23 cellular contexts compared by ENCODE assay signal in the genomic region with DNA sequence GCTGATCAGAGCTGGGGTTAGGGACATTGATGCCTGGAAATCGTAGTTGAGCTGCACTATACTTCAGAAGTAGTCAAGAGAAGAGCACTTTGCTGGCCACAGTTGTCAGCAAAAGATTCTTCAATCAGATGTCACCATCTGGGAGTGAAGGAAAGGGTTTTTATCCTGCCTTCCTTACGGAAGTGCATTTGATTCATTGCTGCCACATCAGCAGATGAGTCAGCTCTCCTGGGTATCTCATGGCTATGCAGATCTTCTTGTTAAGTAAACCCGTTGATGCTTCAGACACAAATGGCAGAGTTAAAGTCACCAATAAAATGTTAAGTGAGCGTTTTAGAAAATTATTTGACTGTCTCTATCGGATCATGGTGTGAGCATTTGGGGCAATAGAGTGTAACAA.
DNase-seq lines count a peak whose midpoint lies in the region; ATAC-seq and TF ChIP-seq lines count a peak whose summit lies in the region.
"Had no signal": no experiment of that assay in that cellular context is flagged by ENCODE, and none has a peak within 500 bp of the region (broad histone marks: within the 10 kb centered on the region; RNA-seq: fewer than 3 reads in every experiment).

No MANE protein-coding gene starts in this region.

- POLR2A ChIA-PET in activated CD4-positive, alpha-beta T cell treated with anti-CD3 and anti-CD28 coated beads for 36 hours (lab: Charles Lee) = no interaction called here

- peak; percentile 32 for DNase-seq in A172 (ENCODE audit: low spot score)
- peak; percentile 38 for DNase-seq in NCI-H69 (lab: John Stamatoyannopoulos, UW)
- DNase-seq in choroid plexus epithelial cell (ENCODE audit: low read depth) = peak; percentile 31
- peak; percentile 54 for DNase-seq in mesenchymal stem cell
- no peak for DNase-seq in T-helper 9 cell
- DNase-seq in cerebellar nuclear complex (lab: John Stamatoyannopoulos, UW) = no peak
- DNase-seq in activated CD4-positive, alpha-beta T cell treated with anti-CD3 and anti-CD28 coated beads for 36 hours = no peak
- DNase-seq in activated effector memory CD4-positive, alpha-beta T cell treated with Interleukin-2 at 50 U/mL for 16 hours = no peak
- DNase-seq: activated naive CD8-positive, alpha-beta T cell treated with anti-CD3 and anti-CD28 coated beads, Interleukin-2, amount 10 ng/mL, durations not matched to agents 7 days and 5 days; colonic mucosa; DND-41; NCI-H1417; NCI-H2107; NCI-H510A; NK-92 treated with Interleukin-12 subunit alpha and Interleukin-12 subunit beta, amount 100 ng/mL, for 24 hours; posterior cingulate gyrus; sigmoid colon; SK-N-SH; WERI-Rb-1 had no signal

- H2BK120ac ChIP-seq in mesenchymal stem cell (ENCODE audit: low read depth, low read length) = no peak overlapping the region

- no peak overlapping the region for H2BK15ac ChIP-seq in mesenchymal stem cell (ENCODE audit: low read depth, poor library complexity, severe bottlenecking)

- no peaks in the 10 kb centered on the region for H3K4me1 ChIP-seq in mesenchymal stem cell (ENCODE audit: control insufficient read depth, insufficient read depth, low read depth, low read length)
- H3K4me1 ChIP-seq: colonic mucosa, sigmoid colon had no signal

- no peaks in the 10 kb centered on the region for H3K36me3 ChIP-seq in mesenchymal stem cell (ENCODE audit: control insufficient read depth in 1 of 2, insufficient read depth in 2 of 2, low read depth in 1 of 2, low read length in 2 of 2)
- H3K36me3 ChIP-seq: colonic mucosa, neural progenitor cell, sigmoid colon, WERI-Rb-1 had no signal

- no peak overlapping the region for H3K27ac ChIP-seq in mesenchymal stem cell (ENCODE audit: low read length, poor library complexity, severe bottlenecking)
- H3K27ac ChIP-seq: colonic mucosa, neural progenitor cell, sigmoid colon, WERI-Rb-1 had no signal

- H3K18ac ChIP-seq in mesenchymal stem cell (ENCODE audit: low read depth in 1 of 2, low read length in 2 of 2) = peak overlapping the region; percentile 28 to 37

- no peaks in the 10 kb centered on the region for H3K9me3 ChIP-seq in mesenchymal stem cell (ENCODE audit: control insufficient read depth, low read length)
- H3K9me3 ChIP-seq: colonic mucosa, sigmoid colon, SK-N-SH had no signal

- CTCF ChIA-PET in activated CD4-positive, alpha-beta T cell treated with anti-CD3 and anti-CD28 coated beads for 36 hours (lab: Charles Lee) = no interaction called here

- H3K4me3 ChIP-seq in choroid plexus epithelial cell (ENCODE audit: low read depth, low read length) = no peak overlapping the region
- no peak overlapping the region for H3K4me3 ChIP-seq in mesenchymal stem cell (ENCODE audit: insufficient read depth in 1 of 2, low read depth in 1 of 2, low read length in 2 of 2)
- H3K4me3 ChIP-seq: colonic mucosa, neural progenitor cell, sigmoid colon had no signal

- H3K4me3 Mint-ChIP-seq in activated CD4-positive, alpha-beta T cell treated with anti-CD3 and anti-CD28 coated beads for 36 hours = no peak overlapping the region
- H3K4me3 Mint-ChIP-seq: activated naive CD8-positive, alpha-beta T cell treated with anti-CD3 and anti-CD28 coated beads, Interleukin-2, amount 10 ng/mL, durations not matched to agents 7 days and 5 days; B cell; brain; neural progenitor cell had no signal

- no peak overlapping the region for H3K23ac ChIP-seq in mesenchymal stem cell (ENCODE audit: low read length in 2 of 2)

- intact Hi-C loops in activated CD4-positive, alpha-beta T cell treated with anti-CD3 and anti-CD28 coated beads for 36 hours (cut with DNase I, micrococcal nuclease) = no loop called here

- TF ChIP-seq CTCF in choroid plexus epithelial cell (conservative IDR thresholded peaks at IDR 0.05; ENCODE audit: low read depth, low read length) = no peak

- H2BK5ac ChIP-seq in mesenchymal stem cell (ENCODE audit: low read depth, low read length, poor library complexity, severe bottlenecking) = no peak overlapping the region

- H3K14ac ChIP-seq in mesenchymal stem cell (ENCODE audit: low read length in 2 of 2) = no peak overlapping the region

- no peak overlapping the region for H2AFZ ChIP-seq in mesenchymal stem cell (ENCODE audit: low read depth, low read length)
- H2AFZ ChIP-seq: neural progenitor cell had no signal

- peaks cover 2% of the 10 kb centered on the region for H3K27me3 Mint-ChIP-seq in activated CD4-positive, alpha-beta T cell treated with anti-CD3 and anti-CD28 coated beads for 36 hours
- H3K27me3 Mint-ChIP-seq: activated naive CD8-positive, alpha-beta T cell treated with anti-CD3 and anti-CD28 coated beads, Interleukin-2, amount 10 ng/mL, durations not matched to agents 7 days and 5 days; B cell had no signal

- no peaks in the 10 kb centered on the region for H3K27me3 ChIP-seq in mesenchymal stem cell (ENCODE audit: control insufficient read depth in 1 of 2, insufficient read depth in 1 of 2, low read length in 2 of 2)
- H3K27me3 ChIP-seq: colonic mucosa, neural progenitor cell, sigmoid colon had no signal

- no peak overlapping the region for H4K91ac ChIP-seq in mesenchymal stem cell (ENCODE audit: low read length)

- H3K4me2 ChIP-seq in mesenchymal stem cell (ENCODE audit: low read length, poor library complexity, severe bottlenecking) = no peak overlapping the region
- H3K4me2 ChIP-seq: neural progenitor cell, SK-N-SH had no signal

- no peak overlapping the region for H2BK12ac ChIP-seq in mesenchymal stem cell (ENCODE audit: low read length in 2 of 2)

- no peak overlapping the region for H3K4ac ChIP-seq in mesenchymal stem cell (ENCODE audit: low read depth in 1 of 2, low read length in 2 of 2)

- no peak overlapping the region for H2AK5ac ChIP-seq in mesenchymal stem cell (ENCODE audit: low read length, severe bottlenecking)

- 24% methylated on average over 4 of the region's 5 CpGs for WGBS in mesenchymal stem cell

- no peaks in the 10 kb centered on the region for H3K9me3 Mint-ChIP-seq in activated CD4-positive, alpha-beta T cell treated with anti-CD3 and anti-CD28 coated beads for 36 hours (ENCODE audit: low read depth)
- H3K9me3 Mint-ChIP-seq: activated T-helper 2 cell treated with anti-CD3 and anti-CD28 coated beads, Interferon-gamma antibody, Interleukin-2, Interleukin-4, amounts not matched to agents 10 μg/mL and 5 μg/mL and 100 μg/mL, durations not matched to agents 14 hours and 24 hours and 36 hours had no signal

- no peak overlapping the region for H3K27ac Mint-ChIP-seq in activated CD4-positive, alpha-beta T cell treated with anti-CD3 and anti-CD28 coated beads for 36 hours
- H3K27ac Mint-ChIP-seq: activated naive CD8-positive, alpha-beta T cell treated with anti-CD3 and anti-CD28 coated beads, Interleukin-2, amount 10 ng/mL, durations not matched to agents 7 days and 5 days; activated T-helper 2 cell treated with anti-CD3 and anti-CD28 coated beads, Interferon-gamma antibody, Interleukin-2, Interleukin-4, amounts not matched to agents 10 μg/mL and 5 μg/mL and 100 μg/mL, durations not matched to agents 14 hours and 24 hours and 36 hours; B cell; neural progenitor cell had no signal

- H4K8ac ChIP-seq in mesenchymal stem cell (ENCODE audit: low read length) = no peak overlapping the region

- H3K79me1 ChIP-seq in mesenchymal stem cell (replicated peaks; ENCODE audit: low read length, poor library complexity, severe bottlenecking) = no peaks in the 10 kb centered on the region

- no peak overlapping the region for H3K9ac ChIP-seq in mesenchymal stem cell (ENCODE audit: low read length)
- H3K9ac ChIP-seq: neural progenitor cell, SK-N-SH had no signal

- no peak for ATAC-seq in activated CD4-positive, alpha-beta T cell treated with anti-CD3 and anti-CD28 coated beads for 36 hours

- no peaks in the 10 kb centered on the region for H3K4me1 Mint-ChIP-seq in activated CD4-positive, alpha-beta T cell treated with anti-CD3 and anti-CD28 coated beads for 36 hours
- H3K4me1 Mint-ChIP-seq: activated naive CD8-positive, alpha-beta T cell treated with anti-CD3 and anti-CD28 coated beads, Interleukin-2, amount 10 ng/mL, durations not matched to agents 7 days and 5 days; B cell had no signal

- H3K36me3 Mint-ChIP-seq in activated CD4-positive, alpha-beta T cell treated with anti-CD3 and anti-CD28 coated beads for 36 hours (ENCODE audit: low read depth) = no peaks in the 10 kb centered on the region
- H3K36me3 Mint-ChIP-seq: activated naive CD8-positive, alpha-beta T cell treated with anti-CD3 and anti-CD28 coated beads, Interleukin-2, amount 10 ng/mL, durations not matched to agents 7 days and 5 days; brain; neural progenitor cell had no signal

Comparison
In these comparisons a context has a peak if more than half of its experiments do, and no peak if none do; other contexts are left out.
1. DNase-seq: peak in A172 (single experiment), NCI-H69 (single experiment), choroid plexus epithelial cell (single experiment) and mesenchymal stem cell (single experiment); none in T-helper 9 cell (single experiment), cerebellar nuclear complex (0 of 2), activated CD4-positive, alpha-beta T cell treated with anti-CD3 and anti-CD28 coated beads for 36 hours (single experiment) and activated effector memory CD4-positive, alpha-beta T cell treated with Interleukin-2 at 50 U/mL for 16 hours (single experiment).